ENCODE assay signal across 1 cellular context in the genomic region with DNA sequence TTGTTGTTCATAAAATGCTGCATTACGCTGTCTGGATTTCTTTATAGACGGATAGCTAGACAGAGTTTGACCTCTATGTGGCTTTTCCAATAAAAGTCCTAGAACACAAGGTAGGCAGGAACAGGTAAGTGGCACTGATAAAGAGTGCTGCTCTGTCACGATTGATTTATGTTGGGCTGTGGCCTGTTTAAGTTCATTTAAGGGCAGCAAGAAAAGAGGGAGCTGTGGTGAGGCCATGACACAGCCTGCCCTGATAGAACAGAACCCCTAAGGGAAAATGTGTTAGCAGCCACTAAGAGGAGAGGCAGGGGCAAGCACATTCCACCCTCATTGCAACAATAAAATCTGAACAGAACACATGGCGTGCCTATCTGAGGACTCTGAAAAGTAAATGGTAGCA.
TF ChIP-seq lines count a peak whose summit lies in the region.

No MANE protein-coding gene starts in this region.

TF ChIP-seq in K562, 482 proteins besides CTCF, POLR2A, EP300 and RAD21 (continued from another document and continues in another):
- no peak for TF ChIP-seq NR2C1 (IDR thresholded peaks at IDR 0.05)
- peak; percentile 56 for TF ChIP-seq NR2C1 (tag; IDR thresholded peaks at IDR 0.05)
- TF ChIP-seq DMBX1 (CRISPR knock-in tag; IDR thresholded peaks at IDR 0.05; ENCODE audit: borderline replicate concordance): 0 out of 2 replicates have a peak, but pooled peaks have one; percentile 34
- TF ChIP-seq ARID1B (IDR thresholded peaks at IDR 0.05): peak; percentile 31; the same call in 1 of the 2 replicates
- TF ChIP-seq, protein P1, sequence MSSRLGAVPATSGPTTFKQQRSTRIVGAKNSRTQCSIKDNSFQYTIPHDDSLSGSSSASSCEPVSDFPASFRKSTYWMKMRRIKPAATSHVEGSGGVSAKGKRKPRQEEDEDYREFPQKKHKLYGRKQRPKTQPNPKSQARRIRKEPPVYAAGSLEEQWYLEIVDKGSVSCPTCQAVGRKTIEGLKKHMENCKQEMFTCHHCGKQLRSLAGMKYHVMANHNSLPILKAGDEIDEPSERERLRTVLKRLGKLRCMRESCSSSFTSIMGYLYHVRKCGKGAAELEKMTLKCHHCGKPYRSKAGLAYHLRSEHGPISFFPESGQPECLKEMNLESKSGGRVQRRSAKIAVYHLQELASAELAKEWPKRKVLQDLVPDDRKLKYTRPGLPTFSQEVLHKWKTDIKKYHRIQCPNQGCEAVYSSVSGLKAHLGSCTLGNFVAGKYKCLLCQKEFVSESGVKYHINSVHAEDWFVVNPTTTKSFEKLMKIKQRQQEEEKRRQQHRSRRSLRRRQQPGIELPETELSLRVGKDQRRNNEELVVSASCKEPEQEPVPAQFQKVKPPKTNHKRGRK (tag; IDR thresholded peaks at IDR 0.05): no peak
- TF ChIP-seq CEBPZ (IDR thresholded peaks at IDR 0.05; ENCODE audit: borderline replicate concordance, low read depth, low read length): no peak
- TF ChIP-seq ZBTB8A (IDR thresholded peaks at IDR 0.05; ENCODE audit: partially characterized antibody): no peak
- TF ChIP-seq HDAC6 (IDR thresholded peaks at IDR 0.05; ENCODE audit: low read depth, low read length): no peak
- TF ChIP-seq, protein P2, sequence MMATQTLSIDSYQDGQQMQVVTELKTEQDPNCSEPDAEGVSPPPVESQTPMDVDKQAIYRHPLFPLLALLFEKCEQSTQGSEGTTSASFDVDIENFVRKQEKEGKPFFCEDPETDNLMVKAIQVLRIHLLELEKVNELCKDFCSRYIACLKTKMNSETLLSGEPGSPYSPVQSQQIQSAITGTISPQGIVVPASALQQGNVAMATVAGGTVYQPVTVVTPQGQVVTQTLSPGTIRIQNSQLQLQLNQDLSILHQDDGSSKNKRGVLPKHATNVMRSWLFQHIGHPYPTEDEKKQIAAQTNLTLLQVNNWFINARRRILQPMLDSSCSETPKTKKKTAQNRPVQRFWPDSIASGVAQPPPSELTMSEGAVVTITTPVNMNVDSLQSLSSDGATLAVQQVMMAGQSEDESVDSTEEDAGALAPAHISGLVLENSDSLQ (IDR thresholded peaks at IDR 0.05): peak; percentile 93
- peak; percentile 37; the same call in 1 of the 2 replicates for TF ChIP-seq CTBP1 (IDR thresholded peaks at IDR 0.05; ENCODE audit: borderline replicate concordance)
- TF ChIP-seq MEIS2 (IDR thresholded peaks at IDR 0.05; ENCODE audit: partially characterized antibody): peak; percentile 95
- no peak for TF ChIP-seq ETS2 (tag; IDR thresholded peaks at IDR 0.05; ENCODE audit: borderline replicate concordance, poor library complexity, severe bottlenecking)
- TF ChIP-seq NR4A1 (CRISPR knock-in tag; IDR thresholded peaks at IDR 0.05): no peak
- TF ChIP-seq NR4A1 (tag; IDR thresholded peaks at IDR 0.05): peak; percentile 69; the same call in 1 of the 2 replicates
- no peak for TF ChIP-seq BACH1 (tag; IDR thresholded peaks at IDR 0.05)
- 0 out of 2 replicates have a peak, but pooled peaks have one; percentile 18 for TF ChIP-seq SMARCA4 (IDR thresholded peaks at IDR 0.05)
- TF ChIP-seq, protein P3, sequence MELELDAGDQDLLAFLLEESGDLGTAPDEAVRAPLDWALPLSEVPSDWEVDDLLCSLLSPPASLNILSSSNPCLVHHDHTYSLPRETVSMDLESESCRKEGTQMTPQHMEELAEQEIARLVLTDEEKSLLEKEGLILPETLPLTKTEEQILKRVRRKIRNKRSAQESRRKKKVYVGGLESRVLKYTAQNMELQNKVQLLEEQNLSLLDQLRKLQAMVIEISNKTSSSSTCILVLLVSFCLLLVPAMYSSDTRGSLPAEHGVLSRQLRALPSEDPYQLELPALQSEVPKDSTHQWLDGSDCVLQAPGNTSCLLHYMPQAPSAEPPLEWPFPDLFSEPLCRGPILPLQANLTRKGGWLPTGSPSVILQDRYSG (tag; conservative IDR thresholded peaks at IDR 0.05; ENCODE audit: low read depth): peak; percentile 84; the same call in 1 of the 2 replicates
- TF ChIP-seq, protein P4, sequence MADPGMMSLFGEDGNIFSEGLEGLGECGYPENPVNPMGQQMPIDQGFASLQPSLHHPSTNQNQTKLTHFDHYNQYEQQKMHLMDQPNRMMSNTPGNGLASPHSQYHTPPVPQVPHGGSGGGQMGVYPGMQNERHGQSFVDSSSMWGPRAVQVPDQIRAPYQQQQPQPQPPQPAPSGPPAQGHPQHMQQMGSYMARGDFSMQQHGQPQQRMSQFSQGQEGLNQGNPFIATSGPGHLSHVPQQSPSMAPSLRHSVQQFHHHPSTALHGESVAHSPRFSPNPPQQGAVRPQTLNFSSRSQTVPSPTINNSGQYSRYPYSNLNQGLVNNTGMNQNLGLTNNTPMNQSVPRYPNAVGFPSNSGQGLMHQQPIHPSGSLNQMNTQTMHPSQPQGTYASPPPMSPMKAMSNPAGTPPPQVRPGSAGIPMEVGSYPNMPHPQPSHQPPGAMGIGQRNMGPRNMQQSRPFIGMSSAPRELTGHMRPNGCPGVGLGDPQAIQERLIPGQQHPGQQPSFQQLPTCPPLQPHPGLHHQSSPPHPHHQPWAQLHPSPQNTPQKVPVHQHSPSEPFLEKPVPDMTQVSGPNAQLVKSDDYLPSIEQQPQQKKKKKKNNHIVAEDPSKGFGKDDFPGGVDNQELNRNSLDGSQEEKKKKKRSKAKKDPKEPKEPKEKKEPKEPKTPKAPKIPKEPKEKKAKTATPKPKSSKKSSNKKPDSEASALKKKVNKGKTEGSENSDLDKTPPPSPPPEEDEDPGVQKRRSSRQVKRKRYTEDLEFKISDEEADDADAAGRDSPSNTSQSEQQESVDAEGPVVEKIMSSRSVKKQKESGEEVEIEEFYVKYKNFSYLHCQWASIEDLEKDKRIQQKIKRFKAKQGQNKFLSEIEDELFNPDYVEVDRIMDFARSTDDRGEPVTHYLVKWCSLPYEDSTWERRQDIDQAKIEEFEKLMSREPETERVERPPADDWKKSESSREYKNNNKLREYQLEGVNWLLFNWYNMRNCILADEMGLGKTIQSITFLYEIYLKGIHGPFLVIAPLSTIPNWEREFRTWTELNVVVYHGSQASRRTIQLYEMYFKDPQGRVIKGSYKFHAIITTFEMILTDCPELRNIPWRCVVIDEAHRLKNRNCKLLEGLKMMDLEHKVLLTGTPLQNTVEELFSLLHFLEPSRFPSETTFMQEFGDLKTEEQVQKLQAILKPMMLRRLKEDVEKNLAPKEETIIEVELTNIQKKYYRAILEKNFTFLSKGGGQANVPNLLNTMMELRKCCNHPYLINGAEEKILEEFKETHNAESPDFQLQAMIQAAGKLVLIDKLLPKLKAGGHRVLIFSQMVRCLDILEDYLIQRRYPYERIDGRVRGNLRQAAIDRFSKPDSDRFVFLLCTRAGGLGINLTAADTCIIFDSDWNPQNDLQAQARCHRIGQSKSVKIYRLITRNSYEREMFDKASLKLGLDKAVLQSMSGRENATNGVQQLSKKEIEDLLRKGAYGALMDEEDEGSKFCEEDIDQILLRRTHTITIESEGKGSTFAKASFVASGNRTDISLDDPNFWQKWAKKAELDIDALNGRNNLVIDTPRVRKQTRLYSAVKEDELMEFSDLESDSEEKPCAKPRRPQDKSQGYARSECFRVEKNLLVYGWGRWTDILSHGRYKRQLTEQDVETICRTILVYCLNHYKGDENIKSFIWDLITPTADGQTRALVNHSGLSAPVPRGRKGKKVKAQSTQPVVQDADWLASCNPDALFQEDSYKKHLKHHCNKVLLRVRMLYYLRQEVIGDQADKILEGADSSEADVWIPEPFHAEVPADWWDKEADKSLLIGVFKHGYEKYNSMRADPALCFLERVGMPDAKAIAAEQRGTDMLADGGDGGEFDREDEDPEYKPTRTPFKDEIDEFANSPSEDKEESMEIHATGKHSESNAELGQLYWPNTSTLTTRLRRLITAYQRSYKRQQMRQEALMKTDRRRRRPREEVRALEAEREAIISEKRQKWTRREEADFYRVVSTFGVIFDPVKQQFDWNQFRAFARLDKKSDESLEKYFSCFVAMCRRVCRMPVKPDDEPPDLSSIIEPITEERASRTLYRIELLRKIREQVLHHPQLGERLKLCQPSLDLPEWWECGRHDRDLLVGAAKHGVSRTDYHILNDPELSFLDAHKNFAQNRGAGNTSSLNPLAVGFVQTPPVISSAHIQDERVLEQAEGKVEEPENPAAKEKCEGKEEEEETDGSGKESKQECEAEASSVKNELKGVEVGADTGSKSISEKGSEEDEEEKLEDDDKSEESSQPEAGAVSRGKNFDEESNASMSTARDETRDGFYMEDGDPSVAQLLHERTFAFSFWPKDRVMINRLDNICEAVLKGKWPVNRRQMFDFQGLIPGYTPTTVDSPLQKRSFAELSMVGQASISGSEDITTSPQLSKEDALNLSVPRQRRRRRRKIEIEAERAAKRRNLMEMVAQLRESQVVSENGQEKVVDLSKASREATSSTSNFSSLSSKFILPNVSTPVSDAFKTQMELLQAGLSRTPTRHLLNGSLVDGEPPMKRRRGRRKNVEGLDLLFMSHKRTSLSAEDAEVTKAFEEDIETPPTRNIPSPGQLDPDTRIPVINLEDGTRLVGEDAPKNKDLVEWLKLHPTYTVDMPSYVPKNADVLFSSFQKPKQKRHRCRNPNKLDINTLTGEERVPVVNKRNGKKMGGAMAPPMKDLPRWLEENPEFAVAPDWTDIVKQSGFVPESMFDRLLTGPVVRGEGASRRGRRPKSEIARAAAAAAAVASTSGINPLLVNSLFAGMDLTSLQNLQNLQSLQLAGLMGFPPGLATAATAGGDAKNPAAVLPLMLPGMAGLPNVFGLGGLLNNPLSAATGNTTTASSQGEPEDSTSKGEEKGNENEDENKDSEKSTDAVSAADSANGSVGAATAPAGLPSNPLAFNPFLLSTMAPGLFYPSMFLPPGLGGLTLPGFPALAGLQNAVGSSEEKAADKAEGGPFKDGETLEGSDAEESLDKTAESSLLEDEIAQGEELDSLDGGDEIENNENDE (IDR thresholded peaks at IDR 0.05; ENCODE audit: low read depth, low read length): no peak
- no peak for TF ChIP-seq IRF2 (CRISPR knock-in tag; IDR thresholded peaks at IDR 0.05)
- no peak for TF ChIP-seq HMGN3 (IDR thresholded peaks at IDR 0.05; ENCODE audit: borderline replicate concordance, extremely low read depth, insufficient read length, low read depth, low read length)
- TF ChIP-seq ZNF124 (CRISPR knock-in tag; IDR thresholded peaks at IDR 0.05): no peak
- 0 out of 2 replicates have a peak, but pooled peaks have one; percentile 54 for TF ChIP-seq PTRF (tag; IDR thresholded peaks at IDR 0.05)
- 0 out of 2 replicates have a peak, but pooled peaks have one; percentile 19 for TF ChIP-seq ESRRA (IDR thresholded peaks at IDR 0.05; ENCODE audit: borderline replicate concordance, low read depth)
- TF ChIP-seq NCOA1 (IDR thresholded peaks at IDR 0.05; ENCODE audit: low read depth): 0 out of 2 replicates have a peak, but pooled peaks have one; percentile 14
- peak; percentile 79 for TF ChIP-seq TEAD2 (tag; IDR thresholded peaks at IDR 0.05)
- TF ChIP-seq ZC3H4 (CRISPR knock-in tag; IDR thresholded peaks at IDR 0.05; ENCODE audit: borderline replicate concordance): no peak
- 0 out of 2 replicates have a peak, but pooled peaks have one; percentile 21 for TF ChIP-seq L3MBTL2 (IDR thresholded peaks at IDR 0.05)
- no peak for TF ChIP-seq ZNF253 (CRISPR knock-in tag; conservative IDR thresholded peaks at IDR 0.05)
- no peak for TF ChIP-seq TAF7 (tag; IDR thresholded peaks at IDR 0.05)
- TF ChIP-seq ZNF592 (IDR thresholded peaks at IDR 0.05): peak; percentile 83
- TF ChIP-seq DIDO1 (tag; IDR thresholded peaks at IDR 0.05; ENCODE audit: low read depth): 0 out of 2 replicates have a peak, but pooled peaks have one; percentile 21
- TF ChIP-seq ETV1 (tag; conservative IDR thresholded peaks at IDR 0.05; ENCODE audit: low read depth): 0 out of 2 replicates have a peak, but pooled peaks have one; percentile 41
